ENCODE assay signal across 8 cellular contexts in genomic region chr9:37904647-37905505, GRCh38. TPM values are rescaled to one million over a fixed set of nuclear protein-coding genes. Genes with fewer than 3 reads are reported as not detected.
A peak's percentile ranks its signal among the peaks of the same experiment; 100 is the strongest.
DNase-seq lines count a peak whose midpoint lies in the region; ATAC-seq and TF ChIP-seq lines count a peak whose summit lies in the region.

No MANE protein-coding gene starts in this region.

- no peaks in the 10 kb centered on the region for H3K36me3 Mint-ChIP-seq in natural killer cell

- ATAC-seq in Panc1 (peak; percentile 11), natural killer cell (no peak), GM21360 (IDR thresholded peaks at IDR 0.05; ENCODE audit: unreplicated experiment) (no peak), GM19328 (IDR thresholded peaks at IDR 0.05; ENCODE audit: unreplicated experiment) (no peak)

- H3K9me3 ChIP-seq in Panc1 (ENCODE audit: control insufficient read depth, insufficient read depth, low read depth, low read length): no peaks in the 10 kb centered on the region

- H3K4me1 Mint-ChIP-seq in natural killer cell: peaks cover 17 to 33% of the 10 kb centered on the region in 2 donors

- in situ Hi-C loops in Panc1 (cut with HindIII; ENCODE audit: low pct_unique_long_range_greater_than_20kb, low sequenced_read_pairs): no loop called here

- DNase-seq in NCI-H1417 (lab: John Stamatoyannopoulos, UW) (peak in 2 of 3 experiments; percentile 11 to 75), NCI-H1417 treated with DMSO at 0.1 percent for 48 hours (lab: John Stamatoyannopoulos, UW) (no peak), Panc1 (ENCODE audit: low read depth, low spot score) (no peak), erythroblast (lab: John Stamatoyannopoulos, UW) (peak; percentile 65 to 86), natural killer cell (no peak), HK-2 (ENCODE audit: unreplicated experiment) (no peak)

- TF ChIP-seq POLR2A in erythroblast (IDR thresholded peaks at IDR 0.05; ENCODE audit: low read length): no peak

- peak overlapping the region; percentile 94 for H3K4me3 Mint-ChIP-seq in natural killer cell

- H3K27ac Mint-ChIP-seq in natural killer cell: peak overlapping the region; percentile 86 to 94

- peaks cover 5% of the 10 kb centered on the region for H3K36me3 ChIP-seq in Panc1 (ENCODE audit: control insufficient read depth, insufficient read depth, low read length)

- POLR2A ChIA-PET in Panc1 (lab: Charles Lee): no interaction called here

- H3K4me1 ChIP-seq in Panc1 (ENCODE audit: control insufficient read depth, insufficient read depth, low read length): peaks cover 24% of the 10 kb centered on the region

- H3K27me3 Mint-ChIP-seq in natural killer cell (ENCODE audit: low read depth in 2 of 2): no peaks in the 10 kb centered on the region

- CTCF ChIA-PET in Panc1 (lab: Charles Lee): no interaction called here

- H3K4me3 ChIP-seq in Panc1 (ENCODE audit: low read depth in 2 of 2, low read length in 2 of 2): peak overlapping the region; percentile 74 to 84

- H3K27ac ChIP-seq in Panc1 (ENCODE audit: low read length): peak overlapping the region; percentile 79

- H3K27me3 ChIP-seq in Panc1 (ENCODE audit: control insufficient read depth, insufficient read depth, low read length): no peaks in the 10 kb centered on the region

- no TSS peak for BruUV-seq in Panc1 (replicated peaks; lab: Mats Ljungman, UMichigan)

- intact Hi-C loops in Panc1 (cut with micrococcal nuclease; ENCODE audit: unreplicated experiment) (no loop called here), natural killer cell (cut with micrococcal nuclease) (loop anchor here (2.0 kb wide), 1 partner anchor 458 kb away; no protein-coding TSS in a partner anchor)

- no peaks in the 10 kb centered on the region for H3K9me3 Mint-ChIP-seq in natural killer cell

- no peak for TF ChIP-seq CTCF in Panc1 (IDR thresholded peaks at IDR 0.05)
- TF ChIP-seq CTCF in natural killer cell (IDR thresholded peaks at IDR 0.05): no peak

RNA-seq across cellular contexts. Expression of gene SLC25A51, which starts 0.9 kb away (rescaled TPM):
- 23.4 TPM for total RNA-seq in Panc1 (2021; ENCODE audit: unreplicated experiment)
- polyA plus RNA-seq in Panc1 (2012; ENCODE audit: insufficient read length): 5.9 TPM
- 10 to 100 TPM; 22.2 to 35.4 (median 33.7) TPM for total RNA-seq in natural killer cell

Comparison
In these comparisons a context has a peak if more than half of its experiments do, and no peak if none do; other contexts are left out.
1. DNase-seq: peak in NCI-H1417 (2 of 3) and erythroblast (2 of 2); none in NCI-H1417 treated with DMSO at 0.1 percent for 48 hours (single experiment), Panc1 (single experiment), natural killer cell (single experiment) and HK-2 (single experiment).